Comparison of ENCODE assay signal across 19 cellular contexts in the genomic region with DNA sequence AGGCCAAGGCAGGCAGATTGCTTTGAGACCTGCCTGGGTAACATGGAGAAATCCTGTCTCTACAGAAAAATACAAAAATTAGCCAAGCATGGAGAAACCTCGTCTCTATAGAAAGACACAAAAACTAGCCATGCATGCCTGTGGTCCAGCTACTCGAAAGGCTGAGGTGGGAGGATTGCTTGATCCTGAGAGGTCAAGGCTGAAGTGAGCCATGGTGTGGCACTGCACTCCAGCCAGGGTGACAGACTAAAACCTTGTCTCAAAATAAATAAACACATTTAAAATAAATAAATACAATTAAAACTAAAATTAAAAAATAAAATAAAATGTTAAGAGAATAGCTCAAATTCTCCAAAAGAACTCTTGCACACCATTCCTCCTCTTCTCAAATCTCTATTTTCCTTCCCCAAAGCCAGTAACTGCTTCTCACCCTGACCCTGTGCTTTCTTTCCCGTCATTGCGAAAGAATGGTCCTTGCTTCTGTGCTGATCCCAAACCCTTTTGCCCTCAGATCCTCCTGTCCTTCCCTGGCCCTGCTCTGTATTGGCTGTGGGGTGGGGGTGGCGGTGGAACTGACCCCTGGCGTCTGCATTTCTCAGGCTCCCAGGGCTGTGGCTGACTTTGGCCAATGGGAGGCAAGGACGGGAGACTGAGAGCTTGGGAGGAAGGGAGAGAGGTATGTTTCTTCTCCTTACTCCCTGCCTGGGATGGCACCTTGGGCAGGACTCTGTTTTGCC. TPM values are rescaled to one million over a fixed set of nuclear protein-coding genes. Genes with fewer than 3 reads are reported as not detected.
DNase-seq lines count a peak whose midpoint lies in the region; ATAC-seq and TF ChIP-seq lines count a peak whose summit lies in the region.
"Had no signal": no experiment of that assay in that cellular context is flagged by ENCODE, and none has a peak within 500 bp of the region (broad histone marks: within the 10 kb centered on the region; RNA-seq: fewer than 3 reads in every experiment).

No MANE protein-coding gene starts in this region.

- no peaks in the 10 kb centered on the region for H3K27me3 ChIP-seq in upper lobe of right lung
- H3K27me3 ChIP-seq: tibial artery had no signal

- peak overlapping the region; percentile 42 for H3K27ac Mint-ChIP-seq in activated T-cell treated with anti-CD3 and anti-CD28 coated beads, Interleukin-2, amount 50 U/mL, for 24 hours
- peak overlapping the region; percentile 15 for H3K27ac Mint-ChIP-seq in activated CD4-positive, alpha-beta memory T cell treated with anti-CD3 and anti-CD28 coated beads, Interleukin-2, amount 10 ng/mL, durations not matched to agents 7 days and 5 days

- no peak overlapping the region for H3K27ac ChIP-seq in upper lobe of right lung
- H3K27ac ChIP-seq: tibial artery had no signal

- no peak for TF ChIP-seq CTCF in upper lobe of right lung (IDR thresholded peaks at IDR 0.05)

- no peak overlapping the region for H3K4me3 ChIP-seq in upper lobe of right lung
- H3K4me3 ChIP-seq: tibial artery had no signal

- no peak for DNase-seq in activated T-cell treated with anti-CD3 and anti-CD28 coated beads, Interleukin-2, amount 50 U/mL, for 24 hours
- DNase-seq in activated T-cell treated with anti-CD3 and anti-CD28 coated beads for 4 hours = no peak
- DNase-seq in activated CD4-positive, alpha-beta memory T cell treated with anti-CD3 and anti-CD28 coated beads, Interleukin-2, amount 10 ng/mL, durations not matched to agents 7 days and 5 days = no peak
- DNase-seq in iPS-NIHi11 (ENCODE audit: low spot score) = peak; percentile 41
- no peak for DNase-seq in upper lobe of right lung
- DNase-seq in NCI-H1048 (lab: John Stamatoyannopoulos, UW) = no peak
- DNase-seq in activated CD4-positive, CD25-positive, alpha-beta regulatory T cell treated with anti-CD3 and anti-CD28 coated beads, Interleukin-2, amount 50 U/mL, for 72 hours = no peak
- DNase-seq: activated T-cell treated with anti-CD3 and anti-CD28 coated beads, Interleukin-2, amount 50 U/mL, for 1 hour; CD8-positive, alpha-beta memory T cell; left ventricle myocardium superior; NCI-H187 treated with DMSO at 0.1 percent for 48 hours; NCI-H510A; posterior cingulate gyrus; small intestine had no signal

- H3K36me3 ChIP-seq in upper lobe of right lung = peaks cover 31% of the 10 kb centered on the region

- intact Hi-C loops in upper lobe of right lung (cut with DNase I) = no loop called here

- peaks cover 16% of the 10 kb centered on the region for H3K4me1 ChIP-seq in upper lobe of right lung
- H3K4me1 ChIP-seq: tibial artery had no signal

- peaks cover 53% of the 10 kb centered on the region for H3K4me1 Mint-ChIP-seq in activated T-cell treated with anti-CD3 and anti-CD28 coated beads, Interleukin-2, amount 50 U/mL, for 24 hours (ENCODE audit: low read depth)
- H3K4me1 Mint-ChIP-seq in activated CD4-positive, alpha-beta memory T cell treated with anti-CD3 and anti-CD28 coated beads, Interleukin-2, amount 10 ng/mL, durations not matched to agents 7 days and 5 days = peaks cover 48% of the 10 kb centered on the region

- no peaks in the 10 kb centered on the region for H3K27me3 Mint-ChIP-seq in activated T-cell treated with anti-CD3 and anti-CD28 coated beads, Interleukin-2, amount 50 U/mL, for 24 hours
- H3K27me3 Mint-ChIP-seq in activated CD4-positive, alpha-beta memory T cell treated with anti-CD3 and anti-CD28 coated beads, Interleukin-2, amount 10 ng/mL, durations not matched to agents 7 days and 5 days = no peaks in the 10 kb centered on the region
- H3K27me3 Mint-ChIP-seq: CD8-positive, alpha-beta memory T cell had no signal

- ATAC-seq in upper lobe of right lung (peak; percentile 6), GM21619 (IDR thresholded peaks at IDR 0.05; ENCODE audit: unreplicated experiment) (no peak)
- ATAC-seq: HCT116, left ventricle myocardium superior, Right ventricle myocardium inferior had no signal

- POLR2A ChIA-PET in activated CD4-positive, alpha-beta memory T cell treated with anti-CD3 and anti-CD28 coated beads, Interleukin-2, amount 10 ng/mL, durations not matched to agents 7 days and 5 days (lab: Charles Lee) = interaction anchor here (0.9 to 2.9 kb wide), 5 partner anchors 12 to 120 kb away, joined by 3 to 12 read pairs (median 3); partner anchors contain the start of gene SRGN

- H3K9me3 Mint-ChIP-seq in activated T-cell treated with anti-CD3 and anti-CD28 coated beads, Interleukin-2, amount 50 U/mL, for 24 hours = no peaks in the 10 kb centered on the region
- H3K9me3 Mint-ChIP-seq in activated CD4-positive, alpha-beta memory T cell treated with anti-CD3 and anti-CD28 coated beads, Interleukin-2, amount 10 ng/mL, durations not matched to agents 7 days and 5 days = no peaks in the 10 kb centered on the region
- H3K9me3 Mint-ChIP-seq: CD8-positive, alpha-beta memory T cell; T-helper 1 cell treated with Interleukin-12 subunit alpha and Interleukin-12 subunit beta and Interleukin-4 antibody, amounts not matched to agents 30 μg/mL and 1 μg/mL, for 36 hours had no signal

- H3K36me3 Mint-ChIP-seq in activated T-cell treated with anti-CD3 and anti-CD28 coated beads, Interleukin-2, amount 50 U/mL, for 24 hours (ENCODE audit: low read depth) = peaks cover 87% of the 10 kb centered on the region
- peaks cover 60% of the 10 kb centered on the region for H3K36me3 Mint-ChIP-seq in activated CD4-positive, alpha-beta memory T cell treated with anti-CD3 and anti-CD28 coated beads, Interleukin-2, amount 10 ng/mL, durations not matched to agents 7 days and 5 days (ENCODE audit: low read depth)

- CTCF ChIA-PET in activated CD4-positive, alpha-beta memory T cell treated with anti-CD3 and anti-CD28 coated beads, Interleukin-2, amount 10 ng/mL, durations not matched to agents 7 days and 5 days (lab: Charles Lee) = interaction anchor here (0.7 to 1.6 kb wide), 5 partner anchors 9 to 149 kb away, joined by 3 to 5 read pairs (median 5); no protein-coding TSS in a partner anchor

- no peaks in the 10 kb centered on the region for H3K9me3 ChIP-seq in upper lobe of right lung
- H3K9me3 ChIP-seq: tibial artery had no signal

- H3K4me3 Mint-ChIP-seq in activated T-cell treated with anti-CD3 and anti-CD28 coated beads, Interleukin-2, amount 50 U/mL, for 24 hours = no peak overlapping the region
- no peak overlapping the region for H3K4me3 Mint-ChIP-seq in activated CD4-positive, alpha-beta memory T cell treated with anti-CD3 and anti-CD28 coated beads, Interleukin-2, amount 10 ng/mL, durations not matched to agents 7 days and 5 days
- H3K4me3 Mint-ChIP-seq: T-helper 1 cell treated with Interleukin-12 subunit alpha and Interleukin-12 subunit beta and Interleukin-4 antibody, amounts not matched to agents 30 μg/mL and 1 μg/mL, for 36 hours had no signal

RNA-seq across cellular contexts. Expression of gene SRGN, which starts 12.4 kb away (rescaled TPM):
- total RNA-seq in activated CD4-positive, alpha-beta memory T cell treated with anti-CD3 and anti-CD28 coated beads, Interleukin-2, amount 10 ng/mL, durations not matched to agents 7 days and 5 days = 100 to 1,000 TPM; 468 to 474 TPM
- 225 TPM for total RNA-seq in upper lobe of right lung

RNA-seq across cellular contexts. Expression of gene VPS26A, which starts 23.7 kb away (rescaled TPM):
- total RNA-seq in activated CD4-positive, alpha-beta memory T cell treated with anti-CD3 and anti-CD28 coated beads, Interleukin-2, amount 10 ng/mL, durations not matched to agents 7 days and 5 days = 10 to 100 TPM; 57.1 to 63.4 TPM
- 51.5 TPM for total RNA-seq in upper lobe of right lung
